ENCODE assay signal across 10 cellular contexts in the genomic region with DNA sequence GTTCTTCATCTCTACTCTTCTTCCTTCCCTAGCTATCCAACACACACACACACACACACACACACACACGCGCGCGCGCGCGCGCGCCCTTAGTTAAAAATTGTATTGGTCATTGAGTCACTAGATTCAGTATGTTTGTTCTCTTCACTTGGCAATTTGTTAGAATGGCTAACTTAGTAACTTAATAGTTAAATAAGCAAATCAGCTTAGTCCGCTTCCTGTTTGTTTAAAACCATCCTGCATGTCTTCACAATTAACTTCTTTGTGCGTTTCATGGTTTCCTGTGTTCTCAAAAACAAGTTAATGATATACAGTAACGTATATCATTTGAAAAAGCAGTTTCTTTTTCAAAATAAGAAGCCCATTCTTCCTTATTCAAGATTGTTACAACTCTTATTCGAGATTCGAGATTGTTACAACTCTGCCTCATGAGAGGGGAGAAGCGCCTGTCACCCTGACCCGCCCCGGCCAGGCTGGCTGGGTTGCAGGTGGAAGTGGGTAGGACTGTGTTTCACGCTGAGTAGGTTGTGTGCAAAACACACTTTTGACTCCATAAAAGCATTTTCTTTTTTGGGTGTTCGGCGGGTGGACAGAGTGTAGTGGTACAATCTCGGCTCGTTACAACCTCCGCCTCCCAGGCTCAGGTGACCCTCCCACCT. TPM values are rescaled to one million over a fixed set of nuclear protein-coding genes. Genes with fewer than 3 reads are reported as not detected.
DNase-seq lines count a peak whose midpoint lies in the region; ATAC-seq, FAIRE-seq and TF ChIP-seq lines count a peak whose summit lies in the region.
"Had no signal": no experiment of that assay in that cellular context is flagged by ENCODE, and none has a peak within 500 bp of the region (broad histone marks: within the 10 kb centered on the region; RNA-seq: fewer than 3 reads in every experiment).

No MANE protein-coding gene starts in this region.

- WGBS in GM12878 (ENCODE audit: insufficient coverage, insufficient replicate concordance, low lambda C conversion rate, missing lambda C conversion rate), result 38% methylated on average over 23 of the region's 23 CpGs

- no peak for TF ChIP-seq EP300 in GM12878 (IDR thresholded peaks at IDR 0.05; ENCODE audit: borderline replicate concordance in 1 of 2, control insufficient read depth in 1 of 2, low read depth in 2 of 2, low read length in 2 of 2)

- peak overlapping the region; percentile 13; the same call in 1 of the 2 replicates for H3K9ac ChIP-seq in GM12878 (ENCODE audit: control insufficient read depth, insufficient read depth, low read length)

- RAD21 ChIA-PET in GM12878 (lab: Charles Lee; ENCODE audit: unreplicated experiment), result interaction anchor here (1.2 kb wide), 1 partner anchor 38 kb away, joined by 3 read pairs; no protein-coding TSS in a partner anchor

- H3K36me3 Mint-ChIP-seq in GM23338 (ENCODE audit: low read depth) (peaks cover 13% of the 10 kb centered on the region; the same call in 2 of the 3 replicates), endothelial cell (ENCODE audit: low read depth, unreplicated experiment) (no peaks in the 10 kb centered on the region)

- H2AFZ ChIP-seq in GM12878 (ENCODE audit: control insufficient read depth, low read depth, low read length), result peak overlapping the region; percentile 35
- H2AFZ ChIP-seq in GM23338, result no peak overlapping the region

- H3K36me3 ChIP-seq in GM12878 (ENCODE audit: control insufficient read depth in 2 of 2, insufficient read depth in 2 of 2, low read length in 1 of 2), result peaks cover 7 to 14% of the 10 kb centered on the region in 2 experiments; a peak in 3 of 4 replicates
- no peaks in the 10 kb centered on the region for H3K36me3 ChIP-seq in GM23338 (ENCODE audit: insufficient read depth)
- H3K36me3 ChIP-seq in BE2C, result no peaks in the 10 kb centered on the region

- no peaks in the 10 kb centered on the region for H3K9me2 ChIP-seq in GM23338 (ENCODE audit: insufficient read depth)

- intact Hi-C loops in GM12878 (cut with micrococcal nuclease; ENCODE audit: unreplicated experiment), result no loop called here

- TF ChIP-seq CTCF in GM12878 (IDR thresholded peaks at IDR 0.05 in 2 of 3, conservative IDR thresholded peaks at IDR 0.05 in 1 of 3; ENCODE audit: control insufficient read depth in 2 of 3, extremely low read depth in 1 of 3, insufficient read depth in 1 of 3, low read depth in 3 of 3, low read length in 3 of 3), result no peak
- no peak for TF ChIP-seq CTCF in GM23338 (conservative IDR thresholded peaks at IDR 0.05; ENCODE audit: low read depth in 2 of 2)
- TF ChIP-seq CTCF in endothelial cell (IDR thresholded peaks at IDR 0.05; ENCODE audit: unreplicated experiment), result no peak
- TF ChIP-seq CTCF in BE2C (IDR thresholded peaks at IDR 0.05; ENCODE audit: low read depth, low read length), result no peak

- POLR2A ChIA-PET in GM12878 (lab: Charles Lee), result interaction anchor here (0.6 to 0.7 kb wide), 2 partner anchors 33 to 47 kb away, joined by 3 to 4 read pairs; no protein-coding TSS in a partner anchor

- no peaks in the 10 kb centered on the region for H3K9me3 ChIP-seq in GM12878 (replicated peaks; ENCODE audit: control insufficient read depth, insufficient read depth, low read length)
- no peaks in the 10 kb centered on the region for H3K9me3 ChIP-seq in BE2C
- H3K9me3 ChIP-seq: A549 had no signal

- no peaks in the 10 kb centered on the region for H4K20me1 ChIP-seq in GM12878 (ENCODE audit: control insufficient read depth, insufficient read depth)
- no peaks in the 10 kb centered on the region for H4K20me1 ChIP-seq in GM23338 (replicated peaks; ENCODE audit: insufficient read depth)

- H3K27ac ChIP-seq in GM12878 (ENCODE audit: control insufficient read depth, insufficient read depth) (peak overlapping the region; percentile 38), GM23338 (ENCODE audit: low read depth) (no peak overlapping the region)
- H3K27ac ChIP-seq: A549 had no signal

- peaks cover 8% of the 10 kb centered on the region for H3K4me1 Mint-ChIP-seq in stimulated activated naive CD8-positive, alpha-beta T cell treated with anti-CD3 and anti-CD28 coated beads, Interleukin-15, amount 100 ng/mL, for 72 hours
- H3K4me1 Mint-ChIP-seq in GM23338 (no peaks in the 10 kb centered on the region), endothelial cell (ENCODE audit: unreplicated experiment) (peaks cover 6% of the 10 kb centered on the region)

- no peaks in the 10 kb centered on the region; the same call in 1 of the 2 replicates for H3F3A ChIP-seq in GM23338 (replicated peaks; ENCODE audit: low read depth)

- H3K4me2 ChIP-seq in GM12878 (ENCODE audit: control insufficient read depth, insufficient read depth) (peak overlapping the region; percentile 51), GM23338 (no peak overlapping the region)
- H3K4me2 ChIP-seq: A549 had no signal

- ATAC-seq in GM12878, result peak; percentile 76
- ATAC-seq in stimulated activated naive CD8-positive, alpha-beta T cell treated with anti-CD3 and anti-CD28 coated beads, Interleukin-15, amount 100 ng/mL, for 72 hours, result peak; percentile 56
- ATAC-seq in GM23338, result no peak
- ATAC-seq: A549 had no signal

- no peaks in the 10 kb centered on the region for H3K9me3 Mint-ChIP-seq in stimulated activated naive CD8-positive, alpha-beta T cell treated with anti-CD3 and anti-CD28 coated beads, Interleukin-15, amount 100 ng/mL, for 72 hours
- H3K9me3 Mint-ChIP-seq in GM23338 (peaks cover 6% of the 10 kb centered on the region; the same call in 1 of the 3 replicates), endothelial cell (ENCODE audit: unreplicated experiment) (no peaks in the 10 kb centered on the region)

- H3K79me2 ChIP-seq in GM12878 (ENCODE audit: control insufficient read depth, insufficient read depth, low read length), result no peaks in the 10 kb centered on the region
- H3K79me2 ChIP-seq in GM23338 (replicated peaks; ENCODE audit: insufficient read depth), result no peaks in the 10 kb centered on the region

- TF ChIP-seq RAD21 in GM12878 (IDR thresholded peaks at IDR 0.05; ENCODE audit: insufficient read depth, low read depth, low read length), result no peak

- H3K4me3 ChIP-seq in GM12878, result 0 out of 2 replicates have a peak overlapping the region, but pooled peaks have one; percentile 1
- H3K4me3 ChIP-seq in GM23338, result no peak overlapping the region
- H3K4me3 ChIP-seq in BE2C (ENCODE audit: low read depth, low read length), result no peak overlapping the region
- H3K4me3 ChIP-seq: A549 had no signal

- FAIRE-seq in GM12878 (lab: Jason Lieb, UNC), result no peak
- FAIRE-seq: A549 had no signal

- CTCF ChIA-PET in GM12878 (lab: Yijun Ruan, JAX), result interaction anchor here (0.8 to 1.4 kb wide), 2 partner anchors 9 to 43 kb away, joined by 3 to 4 read pairs; no protein-coding TSS in a partner anchor

- in situ Hi-C loops in GM12878 (cut with MboI), result no loop called here

- no peaks in the 10 kb centered on the region for H3K27me3 Mint-ChIP-seq in stimulated activated naive CD8-positive, alpha-beta T cell treated with anti-CD3 and anti-CD28 coated beads, Interleukin-15, amount 100 ng/mL, for 72 hours
- H3K27me3 Mint-ChIP-seq in GM23338 (ENCODE audit: insufficient read depth, low read depth, poor library complexity) (peaks cover 2% of the 10 kb centered on the region), endothelial cell (ENCODE audit: unreplicated experiment) (peaks cover 2% of the 10 kb centered on the region)

- no peak overlapping the region for H3K4me3 Mint-ChIP-seq in stimulated activated naive CD8-positive, alpha-beta T cell treated with anti-CD3 and anti-CD28 coated beads, Interleukin-15, amount 100 ng/mL, for 72 hours
- H3K4me3 Mint-ChIP-seq in GM23338 (no peak overlapping the region), endothelial cell (ENCODE audit: unreplicated experiment) (no peak overlapping the region)

- no peak overlapping the region for H3K27ac Mint-ChIP-seq in stimulated activated naive CD8-positive, alpha-beta T cell treated with anti-CD3 and anti-CD28 coated beads, Interleukin-15, amount 100 ng/mL, for 72 hours
- H3K27ac Mint-ChIP-seq in GM23338 (no peak overlapping the region), endothelial cell (ENCODE audit: unreplicated experiment) (no peak overlapping the region)

- peak; percentile 29 to 43 for DNase-seq in activated CD4-positive, alpha-beta T cell treated with anti-CD3 and anti-CD28 coated beads for 4 hours
- DNase-seq in activated CD4-positive, alpha-beta T cell treated with anti-CD3 and anti-CD28 coated beads for 1 hour, result no peak
- DNase-seq in NCI-H526 treated with DMSO at 0.1 percent for 48 hours (lab: John Stamatoyannopoulos, UW), result peak; percentile 17
- peak; percentile 38 for DNase-seq in GM12878 (ENCODE audit: low read depth, low spot score)
- DNase-seq in stimulated activated naive CD8-positive, alpha-beta T cell treated with anti-CD3 and anti-CD28 coated beads, Interleukin-15, amount 100 ng/mL, for 72 hours, result no peak
- DNase-seq in GM23338 (ENCODE audit: low spot score), result no peak
- DNase-seq in endothelial cell (ENCODE audit: low spot score), result no peak
- no peak for DNase-seq in BE2C
- DNase-seq: NCI-H1105 treated with DMSO at 0.1 percent for 48 hours had no signal

- H3K4me1 ChIP-seq in GM12878 (ENCODE audit: control insufficient read depth, insufficient read depth, low read length), result peaks cover 13% of the 10 kb centered on the region
- no peaks in the 10 kb centered on the region for H3K4me1 ChIP-seq in GM23338 (ENCODE audit: insufficient read depth)
- no peaks in the 10 kb centered on the region for H3K4me1 ChIP-seq in BE2C
- H3K4me1 ChIP-seq: A549 had no signal

- no TSS peak for BruUV-seq in GM12878 (replicated peaks; lab: Mats Ljungman, UMichigan)

- SMC1A ChIA-PET in GM12878 (lab: Charles Lee; ENCODE audit: uncharacterized antibody, unreplicated experiment), result interaction anchor here (0.8 kb wide), 1 partner anchor 399 kb away, joined by 3 read pairs; no protein-coding TSS in a partner anchor

- TF ChIP-seq POLR2A in GM12878 (IDR thresholded peaks at IDR 0.05; ENCODE audit: low read depth, low read length), result no peak

- no peaks in the 10 kb centered on the region for H3K27me3 ChIP-seq in GM12878 (replicated peaks in 1 of 2; ENCODE audit: control insufficient read depth in 2 of 2, insufficient read depth in 2 of 2, low read length in 1 of 2)
- no peaks in the 10 kb centered on the region for H3K27me3 ChIP-seq in GM23338 (ENCODE audit: insufficient read depth)
- no peaks in the 10 kb centered on the region for H3K27me3 ChIP-seq in BE2C

RNA-seq across cellular contexts. Expression of gene CNNM3, which starts 9.5 kb away (rescaled TPM):
- total RNA-seq in GM12878 (2013; cell fraction: nucleolus; rRNA removed), result 20.3 and 22.8 TPM in 2 replicates
- total RNA-seq in GM12878 (2014; rRNA removed), result 4.0 and 4.7 TPM in 2 replicates
- 2.8 and 3.2 TPM in 2 replicates for total RNA-seq in GM12878 (2014; rRNA removed; fragmentation: Illumina TruSeq; extraction: Trizol)
- 14.3 and 14.9 TPM in 2 replicates for total RNA-seq in GM12878 (2021)
- polyA plus RNA-seq in GM12878 (2011; ENCODE audit: low read depth), result 3.6 TPM
- polyA plus RNA-seq in GM12878 (2011; rRNA removed), result 3.2 and 9.6 TPM in 2 replicates
- 12.6 and 16.8 TPM in 2 replicates for polyA plus RNA-seq in GM12878 (2011; cell fraction: cytosol; rRNA removed)
- polyA plus RNA-seq in GM12878 (2011; cell fraction: nucleus; rRNA removed), result 28.6 and 33.7 TPM in 2 replicates
- 7.6 and 8.5 TPM in 2 replicates for polyA plus RNA-seq in GM12878 (2012)
- 1.8 and 7.9 TPM in 2 replicates for polyA plus RNA-seq in GM12878 (2014; fragmentation: Illumina TruSeq; extraction: Trizol)
- polyA plus RNA-seq in GM12878 (2014; fragmentation: Nextera tagmentation; extraction: Ambion mirVana), result 1 to 10 TPM in 1 of 2 experiments, under 1 TPM in 1; 0.72 to 1.9 TPM
- polyA plus RNA-seq in GM12878 (2014; rRNA removed), result 7.6 and 9.5 TPM in 2 replicates
- polyA plus RNA-seq in GM12878 (2016; fragmentation: Nextera tagmentation; extraction: Ambion mirVana), result 1 to 10 TPM; 2.6 to 3.0 TPM
- 15.1 and 29.7 TPM in 2 replicates for polyA minus RNA-seq in GM12878 (2011; rRNA and poly(A)+ RNA removed)
- polyA minus RNA-seq in GM12878 (2011; cell fraction: cytosol; rRNA and poly(A)+ RNA removed), result 14.7 and 16.7 TPM in 2 replicates
- 10.8 and 21.8 TPM in 2 replicates for polyA minus RNA-seq in GM12878 (2011; cell fraction: nucleus; rRNA and poly(A)+ RNA removed)
- 22.8 and 25.7 TPM in 2 replicates for total RNA-seq in GM23338 (2014; rRNA removed; shearing (Covaris generic))
- 5.3 and 7.7 TPM in 2 replicates for polyA plus RNA-seq in GM23338 (2016; fragmentation: Nextera tagmentation; extraction: Ambion mirVana)
- 14.7 TPM for total RNA-seq in endothelial cell (ENCODE audit: unreplicated experiment)
- polyA plus RNA-seq in BE2C (2012; ENCODE audit: insufficient read depth, insufficient read length, low read depth), result 17.9 TPM

RNA-seq across cellular contexts. Expression of gene ANKRD23, which starts 37.2 kb away (rescaled TPM):
- 12.3 and 15.0 TPM in 2 replicates for total RNA-seq in GM12878 (2013; cell fraction: nucleolus; rRNA removed)
- 2.7 and 3.3 TPM in 2 replicates for total RNA-seq in GM12878 (2014; rRNA removed)
- 2.6 and 2.8 TPM in 2 replicates for total RNA-seq in GM12878 (2014; rRNA removed; fragmentation: Illumina TruSeq; extraction: Trizol)
- total RNA-seq in GM12878 (2021), result 3.5 and 3.9 TPM in 2 replicates
- 1.00 TPM for polyA plus RNA-seq in GM12878 (2011; ENCODE audit: low read depth)
- 1.7 and 2.3 TPM in 2 replicates for polyA plus RNA-seq in GM12878 (2011; rRNA removed)
- 1.1 and 2.2 TPM in 2 replicates for polyA plus RNA-seq in GM12878 (2011; cell fraction: cytosol; rRNA removed)
- polyA plus RNA-seq in GM12878 (2011; cell fraction: nucleus; rRNA removed), result 17.6 and 25.2 TPM in 2 replicates
- polyA plus RNA-seq in GM12878 (2012), result 2.0 and 2.6 TPM in 2 replicates
- 1.5 and 2.0 TPM in 2 replicates for polyA plus RNA-seq in GM12878 (2014; fragmentation: Illumina TruSeq; extraction: Trizol)
- under 1 TPM; 0.34 to 0.77 TPM for polyA plus RNA-seq in GM12878 (2014; fragmentation: Nextera tagmentation; extraction: Ambion mirVana)
- polyA plus RNA-seq in GM12878 (2014; rRNA removed), result 5.3 and 6.2 TPM in 2 replicates
- 1 to 10 TPM; 2.6 to 2.8 TPM for polyA plus RNA-seq in GM12878 (2016; fragmentation: Nextera tagmentation; extraction: Ambion mirVana)
- 1.6 and 1.9 TPM in 2 replicates for polyA minus RNA-seq in GM12878 (2011; rRNA and poly(A)+ RNA removed)
- polyA minus RNA-seq in GM12878 (2011; cell fraction: cytosol; rRNA and poly(A)+ RNA removed), result 0.94 TPM in 1 of 2 replicates, not detected in the other
- polyA minus RNA-seq in GM12878 (2011; cell fraction: nucleus; rRNA and poly(A)+ RNA removed), result 3.1 and 4.7 TPM in 2 replicates
- 4.0 and 6.5 TPM in 2 replicates for total RNA-seq in GM23338 (2014; rRNA removed; shearing (Covaris generic))
- 2.9 and 5.0 TPM in 2 replicates for polyA plus RNA-seq in GM23338 (2016; fragmentation: Nextera tagmentation; extraction: Ambion mirVana)
- 4.7 TPM for total RNA-seq in endothelial cell (ENCODE audit: unreplicated experiment)
- 4.0 TPM for polyA plus RNA-seq in BE2C (2012; ENCODE audit: insufficient read depth, insufficient read length, low read depth)

RNA-seq across cellular contexts. Expression of gene CNNM4, which starts 45.9 kb away (rescaled TPM):
- 38.9 and 42.1 TPM in 2 replicates for total RNA-seq in GM12878 (2013; cell fraction: nucleolus; rRNA removed)
- total RNA-seq in GM12878 (2014; rRNA removed) (6.6 and 9.0 TPM in 2 replicates), GM12878 (2014; rRNA removed; fragmentation: Illumina TruSeq; extraction: Trizol) (6.4 and 7.2 TPM in 2 replicates), GM12878 (2021) (13.8 and 14.4 TPM in 2 replicates), endothelial cell (ENCODE audit: unreplicated experiment) (5.9 TPM)
- polyA plus RNA-seq in GM12878 (2011; ENCODE audit: low read depth), result 7.6 TPM
- polyA plus RNA-seq in GM12878 (2011; rRNA removed) (5.3 and 10.1 TPM in 2 replicates), GM12878 (2014; fragmentation: Illumina TruSeq; extraction: Trizol) (12.6 and 13.7 TPM in 2 replicates), GM12878 (2014; fragmentation: Nextera tagmentation; extraction: Ambion mirVana) (1 to 10 TPM; 2.4 to 2.8 TPM), GM12878 (2014; rRNA removed) (10.1 and 10.4 TPM in 2 replicates), GM12878 (2016; fragmentation: Nextera tagmentation; extraction: Ambion mirVana) (1 to 10 TPM; 2.7 to 7.2 TPM), GM23338 (2016; fragmentation: Nextera tagmentation; extraction: Ambion mirVana) (2.5 and 2.9 TPM in 2 replicates)
- polyA plus RNA-seq in GM12878 (2011; cell fraction: cytosol; rRNA removed), result 13.4 and 15.7 TPM in 2 replicates
- polyA plus RNA-seq in GM12878 (2011; cell fraction: nucleus; rRNA removed), result 14.4 and 17.6 TPM in 2 replicates
- 11.7 and 18.3 TPM in 2 replicates for polyA plus RNA-seq in GM12878 (2012)
- polyA minus RNA-seq in GM12878 (2011; rRNA and poly(A)+ RNA removed), result 16.5 and 23.7 TPM in 2 replicates
- polyA minus RNA-seq in GM12878 (2011; cell fraction: cytosol; rRNA and poly(A)+ RNA removed), result 8.3 and 10.2 TPM in 2 replicates
- polyA minus RNA-seq in GM12878 (2011; cell fraction: nucleus; rRNA and poly(A)+ RNA removed), result 10.4 and 13.0 TPM in 2 replicates
- total RNA-seq in GM23338 (2014; rRNA removed; shearing (Covaris generic)), result 6.7 and 12.9 TPM in 2 replicates
- polyA plus RNA-seq in BE2C (2012; ENCODE audit: insufficient read depth, insufficient read length, low read depth), result 4.6 TPM

RNA-seq across cellular contexts. Expression of gene ANKRD39, which starts 51.2 kb away (rescaled TPM):
- 24.3 and 25.0 TPM in 2 replicates for total RNA-seq in GM12878 (2013; cell fraction: nucleolus; rRNA removed)
- total RNA-seq in GM12878 (2014; rRNA removed) (30.0 and 32.1 TPM in 2 replicates), GM12878 (2014; rRNA removed; fragmentation: Illumina TruSeq; extraction: Trizol) (11.2 and 11.5 TPM in 2 replicates), GM12878 (2021) (23.0 and 24.9 TPM in 2 replicates), endothelial cell (ENCODE audit: unreplicated experiment) (14.9 TPM)
- polyA plus RNA-seq in GM12878 (2011; ENCODE audit: low read depth), result 8.5 TPM
- polyA plus RNA-seq in GM12878 (2011; rRNA removed) (9.1 and 18.6 TPM in 2 replicates), GM12878 (2014; fragmentation: Illumina TruSeq; extraction: Trizol) (1.8 and 7.4 TPM in 2 replicates), GM12878 (2014; fragmentation: Nextera tagmentation; extraction: Ambion mirVana) (10 to 100 TPM; 18.0 to 22.5 TPM), GM12878 (2014; rRNA removed) (31.8 and 37.9 TPM in 2 replicates), GM12878 (2016; fragmentation: Nextera tagmentation; extraction: Ambion mirVana) (10 to 100 TPM; 30.3 to 36.2 TPM), GM23338 (2016; fragmentation: Nextera tagmentation; extraction: Ambion mirVana) (32.0 and 33.8 TPM in 2 replicates)
- 18.4 and 28.0 TPM in 2 replicates for polyA plus RNA-seq in GM12878 (2011; cell fraction: cytosol; rRNA removed)
- 25.2 and 29.1 TPM in 2 replicates for polyA plus RNA-seq in GM12878 (2011; cell fraction: nucleus; rRNA removed)
- polyA plus RNA-seq in GM12878 (2012), result 16.2 and 19.1 TPM in 2 replicates
- 7.2 and 13.4 TPM in 2 replicates for polyA minus RNA-seq in GM12878 (2011; rRNA and poly(A)+ RNA removed)
- polyA minus RNA-seq in GM12878 (2011; cell fraction: cytosol; rRNA and poly(A)+ RNA removed), result 4.2 and 4.8 TPM in 2 replicates
- polyA minus RNA-seq in GM12878 (2011; cell fraction: nucleus; rRNA and poly(A)+ RNA removed), result 4.8 and 9.9 TPM in 2 replicates
- total RNA-seq in GM23338 (2014; rRNA removed; shearing (Covaris generic)), result 17.5 and 18.3 TPM in 2 replicates
- 28.5 TPM for polyA plus RNA-seq in BE2C (2012; ENCODE audit: insufficient read depth, insufficient read length, low read depth)

Comparison
In these comparisons a context has a peak if more than half of its experiments do, and no peak if none do; other contexts are left out.
1. DNase-seq: peak in activated CD4-positive, alpha-beta T cell treated with anti-CD3 and anti-CD28 coated beads for 4 hours (2 of 2), NCI-H526 treated with DMSO at 0.1 percent for 48 hours (single experiment) and GM12878 (single experiment); none in activated CD4-positive, alpha-beta T cell treated with anti-CD3 and anti-CD28 coated beads for 1 hour (single experiment), stimulated activated naive CD8-positive, alpha-beta T cell treated with anti-CD3 and anti-CD28 coated beads, Interleukin-15, amount 100 ng/mL, for 72 hours (0 of 2), GM23338 (single experiment), endothelial cell (single experiment) and BE2C (single experiment).